ENCODE assay signal across 8 cellular contexts in genomic region chr2:213150315-213150951, GRCh38. TPM values are rescaled to one million over a fixed set of nuclear protein-coding genes. Genes with fewer than 3 reads are reported as not detected.
A peak's percentile ranks its signal among the peaks of the same experiment; 100 is the strongest.
DNase-seq lines count a peak whose midpoint lies in the region; ATAC-seq and TF ChIP-seq lines count a peak whose summit lies in the region.

No MANE protein-coding gene starts in this region.

- DNase-seq in OCI-M1 (lab: John Stamatoyannopoulos, UW) (peak; percentile 70), HuH-7.5 (ENCODE audit: low spot score) (no peak), left lobe of liver (ENCODE audit: low spot score) (no peak)
- DNase-seq in effector memory CD4-positive, alpha-beta T cell = no peak
- DNase-seq in stimulated activated CD4-positive, alpha-beta T cell treated with anti-CD3 and anti-CD28 coated beads, Interleukin-15, amount 100 ng/mL, for 24 hours = no peak

- H3K27me3 ChIP-seq in effector memory CD4-positive, alpha-beta T cell (replicated peaks; ENCODE audit: control insufficient read depth, insufficient read depth, low read length, poor library complexity, severe bottlenecking) = no peaks in the 10 kb centered on the region
- no peaks in the 10 kb centered on the region for H3K27me3 ChIP-seq in mucosa of rectum (ENCODE audit: control insufficient read depth in 2 of 2, insufficient read depth in 2 of 2, low read length in 2 of 2)

- ATAC-seq in GM21723 (IDR thresholded peaks at IDR 0.05; ENCODE audit: unreplicated experiment) (no peak), left lobe of liver (no peak)

- H3K9ac ChIP-seq in mucosa of rectum (ENCODE audit: low read depth in 1 of 2, low read length in 2 of 2) = peak overlapping the region; percentile 68 to 81

- peak overlapping the region; percentile 32 for H3K27ac ChIP-seq in effector memory CD4-positive, alpha-beta T cell (ENCODE audit: insufficient read depth, low read length, poor library complexity, severe bottlenecking)
- peak overlapping the region; percentile 67 to 77 for H3K27ac ChIP-seq in mucosa of rectum (ENCODE audit: low read depth in 2 of 2, low read length in 2 of 2)

- peak overlapping the region; percentile 61 for H3K4me3 ChIP-seq in GM12875 (ENCODE audit: low read depth, low read length)
- H3K4me3 ChIP-seq in effector memory CD4-positive, alpha-beta T cell (ENCODE audit: insufficient read depth, low read depth, low read length, poor library complexity, severe bottlenecking) = peak overlapping the region; percentile 55
- peak overlapping the region; percentile 88 to 98 for H3K4me3 ChIP-seq in mucosa of rectum (ENCODE audit: low read length in 2 of 2)

- TF ChIP-seq CTCF in GM12875 (IDR thresholded peaks at IDR 0.05; ENCODE audit: borderline replicate concordance, insufficient read depth, low read depth, low read length) = no peak

- H3K36me3 ChIP-seq in effector memory CD4-positive, alpha-beta T cell (ENCODE audit: control insufficient read depth, insufficient read depth, low read length) = no peaks in the 10 kb centered on the region
- no peaks in the 10 kb centered on the region for H3K36me3 ChIP-seq in mucosa of rectum (ENCODE audit: control insufficient read depth in 2 of 2, insufficient read depth in 2 of 2, low read length in 2 of 2)

- no peaks in the 10 kb centered on the region for H3K4me1 ChIP-seq in effector memory CD4-positive, alpha-beta T cell (ENCODE audit: control insufficient read depth, insufficient read depth, low read length, poor library complexity, severe bottlenecking)
- H3K4me1 ChIP-seq in mucosa of rectum (ENCODE audit: control insufficient read depth in 2 of 2, insufficient read depth in 2 of 2, low read length in 2 of 2) = peaks cover 0 to 5% of the 10 kb centered on the region in 2 donors

- no peaks in the 10 kb centered on the region for H3K9me3 ChIP-seq in effector memory CD4-positive, alpha-beta T cell (ENCODE audit: control insufficient read depth, low read length)
- H3K9me3 ChIP-seq in mucosa of rectum (ENCODE audit: control insufficient read depth in 2 of 2, low read length in 2 of 2) = no peaks in the 10 kb centered on the region

RNA-seq across cellular contexts. Expression of gene IKZF2, which starts 1.0 kb away (rescaled TPM):
- total RNA-seq in left lobe of liver = 1.8 TPM
